17 cellular contexts compared by ENCODE assay signal in the genomic region with DNA sequence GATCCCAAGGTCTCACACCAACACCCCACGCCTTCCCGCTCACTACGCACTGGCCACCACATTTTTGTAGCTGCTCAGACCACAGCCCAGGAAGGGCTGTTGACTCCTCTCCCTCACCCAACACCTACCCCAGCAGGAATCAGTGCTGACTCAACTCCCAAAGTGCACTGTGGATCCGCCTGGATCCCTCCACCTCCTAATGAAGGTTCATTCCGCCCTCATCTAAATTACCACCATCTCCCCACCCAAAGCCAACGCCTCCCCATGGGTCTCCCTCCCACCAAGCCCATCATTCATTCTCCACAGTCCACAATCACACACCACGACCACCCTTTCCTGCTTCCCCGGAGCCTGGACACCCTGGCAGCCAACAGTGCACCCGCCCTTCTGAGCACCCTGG. TPM values are rescaled to one million over a fixed set of nuclear protein-coding genes. Genes with fewer than 3 reads are reported as not detected.
A peak's percentile ranks its signal among the peaks of the same experiment; 100 is the strongest.
DNase-seq lines count a peak whose midpoint lies in the region; ATAC-seq, FAIRE-seq and TF ChIP-seq lines count a peak whose summit lies in the region.
"Had no signal": no experiment of that assay in that cellular context is flagged by ENCODE, and none has a peak within 500 bp of the region (broad histone marks: within the 10 kb centered on the region; RNA-seq: fewer than 3 reads in every experiment).

No MANE protein-coding gene starts in this region.

- TF ChIP-seq POLR2A in HCT116 (IDR thresholded peaks at IDR 0.05; ENCODE audit: borderline replicate concordance, extremely low read depth, insufficient read depth, insufficient read length) (no peak), H1 (IDR thresholded peaks at IDR 0.05; ENCODE audit: control extremely low read depth in 1 of 2, low read depth in 2 of 2, low read length in 2 of 2) (no peak)

- WGBS in H1 (ENCODE audit: extremely low coverage in 1 of 2, insufficient coverage in 1 of 2, insufficient read length in 1 of 2, insufficient replicate concordance in 2 of 2, low coverage in 1 of 2, low lambda C conversion rate in 2 of 2, missing lambda C conversion rate in 1 of 2), 2 experiments, result 87% methylated on average over 8 of the region's 9 CpGs; no CpG with 5 or more reads in 1 of the 2 experiments

- no peak overlapping the region for H4K5ac ChIP-seq in H1 (ENCODE audit: insufficient read length, low read depth, low read length)

- POLR2A ChIA-PET in HCT116 (lab: Charles Lee), result no interaction called here
- POLR2A ChIA-PET in H1 (lab: Charles Lee; ENCODE audit: partially characterized antibody), result no interaction called here

- H2AFZ ChIP-seq in HCT116 (ENCODE audit: low read depth, low read length, poor library complexity, severe bottlenecking), result no peak overlapping the region
- H2AFZ ChIP-seq in H1 (ENCODE audit: low read length), result no peak overlapping the region
- no peak overlapping the region for H2AFZ ChIP-seq in osteoblast (ENCODE audit: low read length)

- H4K20me1 ChIP-seq in BLaER1, result no peaks in the 10 kb centered on the region; the same call in 1 of the 2 replicates
- no peaks in the 10 kb centered on the region for H4K20me1 ChIP-seq in HCT116 (ENCODE audit: insufficient read depth)
- H4K20me1 ChIP-seq in H1 (replicated peaks in 1 of 2; ENCODE audit: control insufficient read depth in 1 of 2, insufficient read depth in 2 of 2, low read length in 2 of 2), result peaks cover 0 to 4% of the 10 kb centered on the region in 2 experiments
- no peaks in the 10 kb centered on the region for H4K20me1 ChIP-seq in osteoblast (ENCODE audit: insufficient read depth, low read length)

- H3K9me2 ChIP-seq in HCT116 (ENCODE audit: insufficient read depth), result no peaks in the 10 kb centered on the region

- H2BK20ac ChIP-seq in H1 (ENCODE audit: low read length), result no peak overlapping the region; the same call in 1 of the 2 replicates

- H3K4me3 ChIP-seq in BLaER1 (no peak overlapping the region), HCT116 (replicated peaks in 1 of 2; ENCODE audit: low read depth in 1 of 2, low read length in 2 of 2) (no peak overlapping the region), H1 (ENCODE audit: extremely low read depth in 1 of 4, insufficient read depth in 2 of 4, low read depth in 3 of 4, low read length in 4 of 4) (no peak overlapping the region), osteoblast (ENCODE audit: insufficient read depth, low read length) (no peak overlapping the region)

- H3K9me3 ChIP-seq in BLaER1 (peaks cover 20% of the 10 kb centered on the region), HCT116 (ENCODE audit: control insufficient read depth in 1 of 2, insufficient read depth in 1 of 2, low read depth in 1 of 2, low read length in 2 of 2) (no peaks in the 10 kb centered on the region), H1 (ENCODE audit: insufficient read depth in 2 of 2, low read depth in 1 of 2, low read length in 1 of 2) (peaks cover 0 to 2% of the 10 kb centered on the region in 2 experiments; a peak in 1 of 4 replicates), osteoblast (ENCODE audit: low read depth, low read length) (no peaks in the 10 kb centered on the region)

- 0 out of 2 replicates have a peak overlapping the region, but pooled peaks have one; percentile 82 for H2AK5ac ChIP-seq in H1 (ENCODE audit: low read depth, low read length)

- H2BK120ac ChIP-seq in H1 (replicated peaks; ENCODE audit: low read depth, low read length), result no peak overlapping the region

- H3K23me2 ChIP-seq in H1 (ENCODE audit: low read depth, low read length), result peaks cover 8% of the 10 kb centered on the region; the same call in 1 of the 2 replicates

- FAIRE-seq in H1 (lab: Jason Lieb, UNC), result no peak
- FAIRE-seq: A204.1, D721Med, GM12892, GM19239 had no signal

- H3K4me2 ChIP-seq in BLaER1 (peak overlapping the region; percentile 68), HCT116 (ENCODE audit: low read length) (peak overlapping the region; percentile 5; the same call in 1 of the 2 replicates), H1 (ENCODE audit: insufficient read depth in 1 of 2, low read depth in 2 of 2, low read length in 2 of 2) (no peak overlapping the region), osteoblast (ENCODE audit: insufficient read depth, low read length) (no peak overlapping the region)

- H3K27ac ChIP-seq in BLaER1 (no peak overlapping the region), HCT116 (ENCODE audit: low read depth, low read length) (no peak overlapping the region), H1 (ENCODE audit: low read depth, low read length) (no peak overlapping the region), osteoblast (ENCODE audit: low read depth, low read length) (no peak overlapping the region)

- H3K79me2 ChIP-seq in HCT116 (ENCODE audit: insufficient read depth, low read length) (no peaks in the 10 kb centered on the region), H1 (ENCODE audit: control insufficient read depth in 1 of 2, insufficient read depth in 2 of 2, low read length in 2 of 2) (no peaks in the 10 kb centered on the region), osteoblast (ENCODE audit: insufficient read depth, low read length) (no peaks in the 10 kb centered on the region)

- no peak for TF ChIP-seq CTCF in HCT116 (IDR thresholded peaks at IDR 0.05 in 2 of 3, conservative IDR thresholded peaks at IDR 0.05 in 1 of 3; ENCODE audit: borderline replicate concordance in 1 of 3, insufficient read depth in 1 of 3, low read depth in 2 of 3, low read length in 2 of 3)
- no peak for TF ChIP-seq CTCF in H1 (IDR thresholded peaks at IDR 0.05; ENCODE audit: control extremely low read depth in 1 of 3, insufficient read depth in 1 of 3, low read depth in 1 of 3, low read length in 3 of 3)
- TF ChIP-seq CTCF in osteoblast (IDR thresholded peaks at IDR 0.05; ENCODE audit: extremely low read depth, low read depth, low read length), result no peak

- no peak overlapping the region for H4K8ac ChIP-seq in H1 (ENCODE audit: extremely low read depth, insufficient read depth, low read length)

- intact Hi-C loops in HCT116 (cut with micrococcal nuclease), result no loop called here

- no peak overlapping the region; the same call in 1 of the 2 replicates for H3K18ac ChIP-seq in H1 (ENCODE audit: extremely low read depth, low read length)

- no peak overlapping the region for H2BK5ac ChIP-seq in H1 (ENCODE audit: low read depth, low read length)

- no peak for ATAC-seq in HCT116
- ATAC-seq: CD8-positive, alpha-beta T cell had no signal

- TF ChIP-seq RAD21 in HCT116 (IDR thresholded peaks at IDR 0.05; ENCODE audit: low read depth) (no peak), H1 (IDR thresholded peaks at IDR 0.05 in 1 of 2, conservative IDR thresholded peaks at IDR 0.05 in 1 of 2; ENCODE audit: low read depth in 2 of 2, low read length in 2 of 2) (no peak)

- H3K4me1 ChIP-seq in BLaER1 (peaks cover 18% of the 10 kb centered on the region), HCT116 (ENCODE audit: control insufficient read depth in 1 of 2, insufficient read depth in 2 of 2, low read length in 2 of 2) (peaks cover 7 to 8% of the 10 kb centered on the region in 2 experiments; a peak in 3 of 4 replicates), H1 (replicated peaks in 1 of 4; ENCODE audit: control insufficient read depth in 3 of 4, insufficient read depth in 4 of 4, low read length in 3 of 4) (peaks cover 0 to 5% (median under 1%) of the 10 kb centered on the region in 4 experiments; a peak in 3 of 7 replicates), osteoblast (ENCODE audit: insufficient read depth, low read length) (no peaks in the 10 kb centered on the region)

- no TSS peak for BruUV-seq in HCT116 (replicated peaks; lab: Mats Ljungman, UMichigan)

- no peak overlapping the region for H4K91ac ChIP-seq in H1 (replicated peaks; ENCODE audit: insufficient read length, low read length)

- H3K56ac ChIP-seq in H1 (replicated peaks; ENCODE audit: insufficient read length, low read depth, low read length), result no peak overlapping the region

- H3K36me3 ChIP-seq in BLaER1 (no peaks in the 10 kb centered on the region), HCT116 (ENCODE audit: control insufficient read depth in 1 of 2, insufficient read depth in 2 of 2, low read length in 2 of 2) (no peaks in the 10 kb centered on the region), H1 (ENCODE audit: control insufficient read depth in 2 of 4, insufficient read depth in 4 of 4, low read length in 3 of 4) (no peaks in the 10 kb centered on the region), osteoblast (ENCODE audit: insufficient read depth, low read length) (no peaks in the 10 kb centered on the region)

- DNase-seq in HCT116 (ENCODE audit: low read depth, low spot score), result no peak
- no peak for DNase-seq in H1 (ENCODE audit: low read depth in 1 of 2, low spot score in 2 of 2)
- peak; percentile 72 for DNase-seq in osteoblast (ENCODE audit: insufficient read length, low spot score, missing footprints)
- DNase-seq in NCI-H510A treated with DMSO at 0.1 percent for 48 hours (lab: John Stamatoyannopoulos, UW), result no peak
- DNase-seq in UCSD-AML1 (lab: John Stamatoyannopoulos, UW; ENCODE audit: unreplicated experiment), result no peak
- DNase-seq in activated naive CD4-positive, alpha-beta T cell (lab: John Stamatoyannopoulos, UW), result no peak
- DNase-seq: CD8-positive, alpha-beta T cell; COR-L47; GDM1; IMR-90 had no signal

- H3K23ac ChIP-seq in H1 (ENCODE audit: insufficient read length), result no peak overlapping the region

- H2BK15ac ChIP-seq in H1 (ENCODE audit: low read length), result no peak overlapping the region

- H3K9ac ChIP-seq in BLaER1 (no peak overlapping the region), HCT116 (ENCODE audit: low read length) (no peak overlapping the region), H1 (replicated peaks in 1 of 4; ENCODE audit: extremely low read depth in 1 of 4, low read depth in 3 of 4, low read length in 3 of 4) (no peak overlapping the region)

- no peaks in the 10 kb centered on the region for H3K27me3 ChIP-seq in BLaER1
- peaks cover 16% of the 10 kb centered on the region; the same call in 1 of the 2 replicates for H3K27me3 ChIP-seq in HCT116 (ENCODE audit: insufficient read depth, low read length)
- H3K27me3 ChIP-seq in H1 (replicated peaks in 1 of 4; ENCODE audit: control insufficient read depth in 3 of 4, extremely low read depth in 1 of 4, insufficient read depth in 3 of 4, low read length in 3 of 4), result no peaks in the 10 kb centered on the region
- H3K27me3 ChIP-seq in osteoblast (ENCODE audit: insufficient read depth, low read length), result no peaks in the 10 kb centered on the region

- H3K4ac ChIP-seq in H1 (replicated peaks; ENCODE audit: insufficient read length, low read depth, low read length), result peak overlapping the region; percentile 53

- no peaks in the 10 kb centered on the region for H3K79me1 ChIP-seq in H1 (ENCODE audit: low read depth, low read length)

- no peak overlapping the region for H2BK12ac ChIP-seq in H1 (ENCODE audit: low read depth, low read length)

- no peak overlapping the region for H3K14ac ChIP-seq in H1 (ENCODE audit: insufficient read length)

- RAD21 ChIA-PET in HCT116 (lab: Charles Lee; ENCODE audit: low non-redundant PET in 1 of 2, low total read pairs in 2 of 2, uncharacterized antibody in 2 of 2, unreplicated experiment in 2 of 2), result no interaction called here

- CTCF ChIA-PET in HCT116 (lab: Charles Lee) (no interaction called here), H1 (lab: Charles Lee; ENCODE audit: partially characterized antibody) (no interaction called here)

- TF ChIP-seq EP300 in H1 (IDR thresholded peaks at IDR 0.05; ENCODE audit: borderline replicate concordance in 1 of 2, low read depth in 2 of 2, low read length in 2 of 2), result no peak

RNA-seq across cellular contexts. Expression of a gene that starts 57.8 kb away (rescaled TPM):
- total RNA-seq in HCT116 (2021; ENCODE audit: unreplicated experiment) (3.5 TPM), osteoblast (under 0.01 and 0.29 TPM in 2 replicates)
- 3.5 and 4.6 TPM in 2 replicates for polyA plus RNA-seq in HCT116 (2012)
- 47.9 and 53.4 TPM in 2 replicates for total RNA-seq in H1 (2021; fragmentation: NEBNext Ultra II Directional; extraction: Animal tissue kit (Norgen Biotek cat#: 25700))
- 49.7 and 53.0 TPM in 2 replicates for polyA plus RNA-seq in H1 (2011; rRNA removed)
- polyA plus RNA-seq in H1 (2011; cell fraction: cytosol; rRNA removed), result 37.8 TPM
- 42.9 TPM for polyA plus RNA-seq in H1 (2011; cell fraction: nucleus; rRNA removed)
- polyA plus RNA-seq in H1 (2012, experiment 1 of 2), result 67.7 to 74.9 TPM (median 71.8 TPM) in 4 replicates
- 33.0 TPM for polyA plus RNA-seq in H1 (2012, experiment 2 of 2)
- 44.2 TPM for polyA plus RNA-seq in H1 (2013, experiment 1 of 2)
- polyA plus RNA-seq in H1 (2013, experiment 2 of 2), result 49.5 TPM
- 23.8 and 30.3 TPM in 2 replicates for polyA minus RNA-seq in H1 (2011; rRNA and poly(A)+ RNA removed)
- polyA minus RNA-seq in H1 (2011; cell fraction: cytosol; rRNA and poly(A)+ RNA removed), result 18.1 TPM
- polyA minus RNA-seq in H1 (2011; cell fraction: nucleus; rRNA and poly(A)+ RNA removed), result 17.3 TPM
- total RNA-seq: B cell; CD8-positive, alpha-beta T cell; HT-29 had no signal

Comparison
In these comparisons a context has a peak if more than half of its experiments do, and no peak if none do; other contexts are left out.
1. H3K4me2 ChIP-seq: peak in BLaER1 (single experiment) and HCT116 (single experiment); none in H1 (0 of 2) and osteoblast (single experiment).
2. RNA of a gene that starts 57.8 kb away (total RNA-seq): 47.9 to 53.4 TPM in H1; 3.5 TPM in HCT116 (single experiment) and under 0.01 to 0.29 TPM in osteoblast; every median in the first group is over 10 times any median in the second.